Comparison of ENCODE assay signal across 16 cellular contexts in the genomic region with DNA sequence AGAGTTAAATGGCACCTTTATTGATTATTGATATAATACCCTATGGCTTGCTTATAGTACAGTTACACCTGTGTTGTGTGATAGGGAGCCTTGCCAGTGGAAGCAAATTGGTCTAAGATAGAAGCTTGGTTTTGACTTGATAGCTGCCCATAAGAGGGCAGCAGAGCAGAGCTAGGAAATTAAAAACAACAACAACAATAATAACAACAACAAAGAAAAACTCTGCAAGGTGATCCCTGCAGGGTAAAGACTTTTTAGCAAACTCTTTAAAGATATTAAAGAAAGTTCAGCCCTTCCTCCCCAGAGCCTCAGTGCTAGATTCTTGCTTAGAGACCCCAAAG. TPM values are rescaled to one million over a fixed set of nuclear protein-coding genes. Genes with fewer than 3 reads are reported as not detected.
DNase-seq lines count a peak whose midpoint lies in the region; ATAC-seq, FAIRE-seq and TF ChIP-seq lines count a peak whose summit lies in the region.
"Had no signal": no experiment of that assay in that cellular context is flagged by ENCODE, and none has a peak within 500 bp of the region (broad histone marks: within the 10 kb centered on the region; RNA-seq: fewer than 3 reads in every experiment).

No MANE protein-coding gene starts in this region.

- peak overlapping the region in 4 of 6 donors; percentile 13 to 71 (median 44) for H3K27ac Mint-ChIP-seq in immature natural killer cell
- H3K27ac Mint-ChIP-seq: activated T-helper 1 cell treated with anti-CD3 and anti-CD28 coated beads, Interleukin-12 subunit alpha, Interleukin-12 subunit beta, Interleukin-2, Interleukin-4 antibody, amounts not matched to agents 30 ng/mL and 10 ng/mL and 1 ng/mL, durations not matched to agents 14 hours and 24 hours and 36 hours had no signal

- no peaks in the 10 kb centered on the region for H4K20me1 ChIP-seq in HepG2 (ENCODE audit: insufficient read depth, low read length)

- H3K27ac ChIP-seq in C4-2B: no peak overlapping the region
- no peak overlapping the region for H3K27ac ChIP-seq in HepG2 (ENCODE audit: extremely low read length, insufficient read depth, low read length)
- H3K27ac ChIP-seq: psoas muscle had no signal

- peak; percentile 11 for DNase-seq in SK-MEL-5 (ENCODE audit: low read depth, low spot score)
- DNase-seq in immature natural killer cell: no peak
- no peak for DNase-seq in stimulated activated CD4-positive, alpha-beta T cell treated with anti-CD3 and anti-CD28 coated beads, Interleukin-4, amount 100 ng/mL, for 1 hour
- DNase-seq in HepG2 (ENCODE audit: low spot score): no peak
- DNase-seq: activated CD4-positive, alpha-beta T cell treated with anti-CD3 and anti-CD28 coated beads for 48 hours; DMS53; psoas muscle; Right ventricle myocardium superior; T1000 had no signal

- H3K36me3 Mint-ChIP-seq in immature natural killer cell: no peaks in the 10 kb centered on the region

- TF ChIP-seq EP300 in HepG2 (IDR thresholded peaks at IDR 0.05; ENCODE audit: low read depth in 2 of 2, low read length in 2 of 2) (no peak), HepG2 (CRISPR knock-in tag; IDR thresholded peaks at IDR 0.05; ENCODE audit: borderline replicate concordance) (no peak)

- H3K4me3 Mint-ChIP-seq in immature natural killer cell: peak overlapping the region; percentile 20 to 65 (median 57)
- H3K4me3 Mint-ChIP-seq: activated T-helper 1 cell treated with anti-CD3 and anti-CD28 coated beads, Interleukin-12 subunit alpha, Interleukin-12 subunit beta, Interleukin-2, Interleukin-4 antibody, amounts not matched to agents 30 ng/mL and 10 ng/mL and 1 ng/mL, durations not matched to agents 14 hours and 24 hours and 36 hours had no signal

- in situ Hi-C loops in SK-MEL-5 (cut with HindIII; ENCODE audit: low pct_unique_long_range_greater_than_20kb, low sequenced_read_pairs) (no loop called here), HepG2 (cut with HindIII; ENCODE audit: extremely low pct_ligation_motif_present, low pct_unique_long_range_greater_than_20kb) (no loop called here)

- CTCF ChIA-PET in HepG2 (lab: Yijun Ruan, JAX; ENCODE audit: low intra/inter-chr PET ratio, low total read pairs): no interaction called here

- POLR2A ChIA-PET in HepG2 (lab: Yijun Ruan, JAX): no interaction called here

- ATAC-seq in HepG2 (no peak), HG03139 (IDR thresholded peaks at IDR 0.05; ENCODE audit: unreplicated experiment) (no peak)
- ATAC-seq: psoas muscle had no signal

- no peaks in the 10 kb centered on the region for H3K79me2 ChIP-seq in HepG2 (ENCODE audit: insufficient read depth, low read length)

- peaks cover 33% of the 10 kb centered on the region for H3K4me1 ChIP-seq in HepG2 (ENCODE audit: insufficient read depth, low read length)
- H3K4me1 ChIP-seq: psoas muscle had no signal

- peaks cover 1 to 3% (median 2%) of the 10 kb centered on the region in 3 donors for H3K27me3 Mint-ChIP-seq in immature natural killer cell (ENCODE audit: low read depth in 3 of 3)

- H3K4me2 ChIP-seq in HepG2 (ENCODE audit: low read depth, low read length): no peak overlapping the region

- TF ChIP-seq RAD21 in HepG2 (CRISPR knock-in tag; IDR thresholded peaks at IDR 0.05): no peak

- H3K36me3 ChIP-seq in HepG2 (replicated peaks in 1 of 2; ENCODE audit: control insufficient read depth in 1 of 2, insufficient read depth in 2 of 2, low read length in 2 of 2): no peaks in the 10 kb centered on the region

- H3K4me1 Mint-ChIP-seq in immature natural killer cell: peaks cover 50 to 74% of the 10 kb centered on the region in 2 donors

- 0 out of 5 replicates have a peak, but pooled peaks cover 0 to 6% of the 10 kb centered on the region in 2 experiments for H3K27me3 ChIP-seq in HepG2 (ENCODE audit: control insufficient read depth in 1 of 2, insufficient read depth in 2 of 2, low read length in 2 of 2)

- FAIRE-seq in HepG2 (lab: Jason Lieb, UNC): no peak
- FAIRE-seq: frontal cortex, H54 had no signal

- no peaks in the 10 kb centered on the region for H3K9me3 ChIP-seq in HepG2 (ENCODE audit: low read length)
- H3K9me3 ChIP-seq: psoas muscle had no signal

- TF ChIP-seq POLR2A in HepG2 (IDR thresholded peaks at IDR 0.05; ENCODE audit: insufficient read depth in 1 of 2, low read depth in 2 of 2, low read length in 2 of 2): no peak

- H3K4me3 ChIP-seq in HepG2 (replicated peaks in 1 of 3; ENCODE audit: insufficient read depth in 1 of 3, low read depth in 2 of 3, low read length in 3 of 3): no peak overlapping the region
- H3K4me3 ChIP-seq: psoas muscle had no signal

- no peak overlapping the region for H2AFZ ChIP-seq in HepG2 (ENCODE audit: low read length)

- no peak overlapping the region for H3K9ac ChIP-seq in HepG2 (ENCODE audit: insufficient read depth, low read depth, low read length)

- no TSS peak for BruUV-seq in HepG2 (replicated peaks; lab: Mats Ljungman, UMichigan)

- peak; percentile 22 for TF ChIP-seq CTCF in C4-2B (conservative IDR thresholded peaks at IDR 0.05)
- peak; percentile 32 for TF ChIP-seq CTCF in GM12873 (IDR thresholded peaks at IDR 0.05; ENCODE audit: insufficient read depth, low read depth, low read length, missing control alignments)
- no peak for TF ChIP-seq CTCF in HepG2 (CRISPR knock-in tag; IDR thresholded peaks at IDR 0.05)

- intact Hi-C loops in HepG2 (cut with micrococcal nuclease; ENCODE audit: unreplicated experiment): no loop called here

- H3K9me3 Mint-ChIP-seq in immature natural killer cell: no peaks in the 10 kb centered on the region
- H3K9me3 Mint-ChIP-seq: activated T-helper 1 cell treated with anti-CD3 and anti-CD28 coated beads, Interleukin-12 subunit alpha, Interleukin-12 subunit beta, Interleukin-2, Interleukin-4 antibody, amounts not matched to agents 30 ng/mL and 10 ng/mL and 1 ng/mL, durations not matched to agents 14 hours and 24 hours and 36 hours had no signal

RNA-seq across cellular contexts. Expression of a gene that starts 18.0 kb away (rescaled TPM):
- not detected in 2 replicates for total RNA-seq in SK-MEL-5 (2014; rRNA removed; shearing (Covaris generic))
- polyA plus RNA-seq in SK-MEL-5 (2015; cell fraction: cytosol; rRNA removed): 0.14 TPM in 1 of 2 replicates, not detected in the other
- not detected in 2 replicates for polyA plus RNA-seq in SK-MEL-5 (2015; cell fraction: nucleus; rRNA removed)
- not detected for polyA plus RNA-seq in immature natural killer cell
- total RNA-seq in HepG2 (2016; rRNA removed; fragmentation: Illumina TruSeq; extraction: Trizol): not detected in 2 replicates
- not detected in 2 replicates for total RNA-seq in HepG2 (2016; cell fraction: cytosol; rRNA removed; fragmentation: Illumina TruSeq; extraction: Trizol; ENCODE audit: low read depth)
- total RNA-seq in HepG2 (2016; cell fraction: insoluble cytoplasmic fraction; rRNA removed; fragmentation: Illumina TruSeq; extraction: Trizol): not detected in 2 replicates
- not detected in 2 replicates for total RNA-seq in HepG2 (2016; cell fraction: membrane; rRNA removed; fragmentation: Illumina TruSeq; extraction: Trizol)
- total RNA-seq in HepG2 (2016; cell fraction: nucleus; rRNA removed; fragmentation: Illumina TruSeq; extraction: Trizol): not detected in 2 replicates
- polyA plus RNA-seq in HepG2 (2011; rRNA removed): not detected in 2 replicates
- not detected in 2 replicates for polyA plus RNA-seq in HepG2 (2011; cell fraction: cytosol; rRNA removed)
- not detected in 2 replicates for polyA plus RNA-seq in HepG2 (2011; cell fraction: nucleus; rRNA removed)
- not detected in 2 replicates for polyA plus RNA-seq in HepG2 (2012)
- polyA plus RNA-seq in HepG2 (2016; cell fraction: cytosol; fragmentation: Illumina TruSeq; extraction: Trizol; ENCODE audit: low read depth): not detected in 2 replicates
- polyA plus RNA-seq in HepG2 (2016; cell fraction: insoluble cytoplasmic fraction; fragmentation: Illumina TruSeq; extraction: Trizol; ENCODE audit: low read depth): not detected in 2 replicates
- polyA plus RNA-seq in HepG2 (2016; cell fraction: membrane; fragmentation: Illumina TruSeq; extraction: Trizol; ENCODE audit: low read depth): not detected in 2 replicates
- not detected in 2 replicates for polyA plus RNA-seq in HepG2 (2016; cell fraction: nucleus; fragmentation: Illumina TruSeq; extraction: Trizol; ENCODE audit: insufficient read depth, low read depth)
- polyA minus RNA-seq in HepG2 (2011; rRNA and poly(A)+ RNA removed; ENCODE audit: low replicate concordance): not detected in 2 replicates
- not detected in 2 replicates for polyA minus RNA-seq in HepG2 (2011; cell fraction: cytosol; rRNA and poly(A)+ RNA removed)
- polyA minus RNA-seq in HepG2 (2011; cell fraction: nucleus; rRNA and poly(A)+ RNA removed): not detected in 2 replicates
- polyA plus RNA-seq: liver had no signal

RNA-seq across cellular contexts. Expression of a gene that starts 18.2 kb away (rescaled TPM):
- 26.5 and 29.5 TPM in 2 replicates for total RNA-seq in SK-MEL-5 (2014; rRNA removed; shearing (Covaris generic))
- 22.3 and 22.5 TPM in 2 replicates for polyA plus RNA-seq in SK-MEL-5 (2015; cell fraction: cytosol; rRNA removed)
- polyA plus RNA-seq in SK-MEL-5 (2015; cell fraction: nucleus; rRNA removed): 26.0 and 51.5 TPM in 2 replicates
- 10 to 100 TPM; 38.8 to 71.6 (median 69.6) TPM for polyA plus RNA-seq in immature natural killer cell
- total RNA-seq in HepG2 (2016; rRNA removed; fragmentation: Illumina TruSeq; extraction: Trizol): 74.8 and 117 TPM in 2 replicates
- 7.1 and 8.7 TPM in 2 replicates for total RNA-seq in HepG2 (2016; cell fraction: cytosol; rRNA removed; fragmentation: Illumina TruSeq; extraction: Trizol; ENCODE audit: low read depth)
- 74.5 and 119 TPM in 2 replicates for total RNA-seq in HepG2 (2016; cell fraction: insoluble cytoplasmic fraction; rRNA removed; fragmentation: Illumina TruSeq; extraction: Trizol)
- 16.6 and 17.8 TPM in 2 replicates for total RNA-seq in HepG2 (2016; cell fraction: membrane; rRNA removed; fragmentation: Illumina TruSeq; extraction: Trizol)
- 36.5 and 46.4 TPM in 2 replicates for total RNA-seq in HepG2 (2016; cell fraction: nucleus; rRNA removed; fragmentation: Illumina TruSeq; extraction: Trizol)
- polyA plus RNA-seq in HepG2 (2011; rRNA removed): 40.2 and 45.4 TPM in 2 replicates
- 49.6 and 54.1 TPM in 2 replicates for polyA plus RNA-seq in HepG2 (2011; cell fraction: cytosol; rRNA removed)
- 20.3 and 24.4 TPM in 2 replicates for polyA plus RNA-seq in HepG2 (2011; cell fraction: nucleus; rRNA removed)
- polyA plus RNA-seq in HepG2 (2012): 22.4 and 23.3 TPM in 2 replicates
- polyA plus RNA-seq in HepG2 (2016; cell fraction: cytosol; fragmentation: Illumina TruSeq; extraction: Trizol; ENCODE audit: low read depth): 6.6 and 6.8 TPM in 2 replicates
- polyA plus RNA-seq in HepG2 (2016; cell fraction: insoluble cytoplasmic fraction; fragmentation: Illumina TruSeq; extraction: Trizol; ENCODE audit: low read depth): 118 and 121 TPM in 2 replicates
- 10.3 and 11.4 TPM in 2 replicates for polyA plus RNA-seq in HepG2 (2016; cell fraction: membrane; fragmentation: Illumina TruSeq; extraction: Trizol; ENCODE audit: low read depth)
- 46.5 and 51.8 TPM in 2 replicates for polyA plus RNA-seq in HepG2 (2016; cell fraction: nucleus; fragmentation: Illumina TruSeq; extraction: Trizol; ENCODE audit: insufficient read depth, low read depth)
- 38.2 and 227 TPM in 2 replicates for polyA minus RNA-seq in HepG2 (2011; rRNA and poly(A)+ RNA removed; ENCODE audit: low replicate concordance)
- polyA minus RNA-seq in HepG2 (2011; cell fraction: cytosol; rRNA and poly(A)+ RNA removed): 25.9 and 29.4 TPM in 2 replicates
- polyA minus RNA-seq in HepG2 (2011; cell fraction: nucleus; rRNA and poly(A)+ RNA removed): 25.4 and 32.6 TPM in 2 replicates

RNA-seq across cellular contexts. Expression of a gene that starts 26.1 kb away (rescaled TPM):
- total RNA-seq in SK-MEL-5 (2014; rRNA removed; shearing (Covaris generic)): 22.9 and 25.8 TPM in 2 replicates
- 39.8 and 43.1 TPM in 2 replicates for polyA plus RNA-seq in SK-MEL-5 (2015; cell fraction: cytosol; rRNA removed)
- 79.1 and 99.4 TPM in 2 replicates for polyA plus RNA-seq in SK-MEL-5 (2015; cell fraction: nucleus; rRNA removed)
- polyA plus RNA-seq in immature natural killer cell (10 to 100 TPM; 17.7 to 29.2 (median 26.2) TPM), HepG2 (2011; rRNA removed) (47.0 and 54.5 TPM in 2 replicates)
- 31.9 and 33.4 TPM in 2 replicates for total RNA-seq in HepG2 (2016; rRNA removed; fragmentation: Illumina TruSeq; extraction: Trizol)
- 16.4 and 18.3 TPM in 2 replicates for total RNA-seq in HepG2 (2016; cell fraction: cytosol; rRNA removed; fragmentation: Illumina TruSeq; extraction: Trizol; ENCODE audit: low read depth)
- total RNA-seq in HepG2 (2016; cell fraction: insoluble cytoplasmic fraction; rRNA removed; fragmentation: Illumina TruSeq; extraction: Trizol): 32.1 and 34.6 TPM in 2 replicates
- 32.6 and 39.7 TPM in 2 replicates for total RNA-seq in HepG2 (2016; cell fraction: membrane; rRNA removed; fragmentation: Illumina TruSeq; extraction: Trizol)
- 20.8 and 28.1 TPM in 2 replicates for total RNA-seq in HepG2 (2016; cell fraction: nucleus; rRNA removed; fragmentation: Illumina TruSeq; extraction: Trizol)
- 40.6 and 41.5 TPM in 2 replicates for polyA plus RNA-seq in HepG2 (2011; cell fraction: cytosol; rRNA removed)
- polyA plus RNA-seq in HepG2 (2011; cell fraction: nucleus; rRNA removed): 70.2 and 90.4 TPM in 2 replicates
- polyA plus RNA-seq in HepG2 (2012): 30.3 and 35.7 TPM in 2 replicates
- polyA plus RNA-seq in HepG2 (2016; cell fraction: cytosol; fragmentation: Illumina TruSeq; extraction: Trizol; ENCODE audit: low read depth): 14.0 and 16.8 TPM in 2 replicates
- 40.6 and 44.1 TPM in 2 replicates for polyA plus RNA-seq in HepG2 (2016; cell fraction: insoluble cytoplasmic fraction; fragmentation: Illumina TruSeq; extraction: Trizol; ENCODE audit: low read depth)
- 24.7 and 35.2 TPM in 2 replicates for polyA plus RNA-seq in HepG2 (2016; cell fraction: membrane; fragmentation: Illumina TruSeq; extraction: Trizol; ENCODE audit: low read depth)
- 61.7 and 72.0 TPM in 2 replicates for polyA plus RNA-seq in HepG2 (2016; cell fraction: nucleus; fragmentation: Illumina TruSeq; extraction: Trizol; ENCODE audit: insufficient read depth, low read depth)
- polyA minus RNA-seq in HepG2 (2011; rRNA and poly(A)+ RNA removed; ENCODE audit: low replicate concordance): 63.2 and 70.8 TPM in 2 replicates
- polyA minus RNA-seq in HepG2 (2011; cell fraction: cytosol; rRNA and poly(A)+ RNA removed): 16.6 and 21.8 TPM in 2 replicates
- polyA minus RNA-seq in HepG2 (2011; cell fraction: nucleus; rRNA and poly(A)+ RNA removed): 33.3 and 33.8 TPM in 2 replicates

RNA-seq across cellular contexts. Expression of a gene that starts 32.3 kb away (rescaled TPM):
- 62.6 and 85.9 TPM in 2 replicates for total RNA-seq in SK-MEL-5 (2014; rRNA removed; shearing (Covaris generic))
- 243 and 295 TPM in 2 replicates for polyA plus RNA-seq in SK-MEL-5 (2015; cell fraction: cytosol; rRNA removed)
- 277 and 288 TPM in 2 replicates for polyA plus RNA-seq in SK-MEL-5 (2015; cell fraction: nucleus; rRNA removed)
- 10 to 100 TPM; 85.6 to 95.6 (median 93.3) TPM for polyA plus RNA-seq in immature natural killer cell
- 171 and 261 TPM in 2 replicates for total RNA-seq in HepG2 (2016; rRNA removed; fragmentation: Illumina TruSeq; extraction: Trizol)
- total RNA-seq in HepG2 (2016; cell fraction: cytosol; rRNA removed; fragmentation: Illumina TruSeq; extraction: Trizol; ENCODE audit: low read depth): 72.5 and 84.0 TPM in 2 replicates
- 177 and 247 TPM in 2 replicates for total RNA-seq in HepG2 (2016; cell fraction: insoluble cytoplasmic fraction; rRNA removed; fragmentation: Illumina TruSeq; extraction: Trizol)
- total RNA-seq in HepG2 (2016; cell fraction: membrane; rRNA removed; fragmentation: Illumina TruSeq; extraction: Trizol): 130 and 144 TPM in 2 replicates
- total RNA-seq in HepG2 (2016; cell fraction: nucleus; rRNA removed; fragmentation: Illumina TruSeq; extraction: Trizol): 79.4 and 94.6 TPM in 2 replicates
- 336 and 405 TPM in 2 replicates for polyA plus RNA-seq in HepG2 (2011; rRNA removed)
- polyA plus RNA-seq in HepG2 (2011; cell fraction: cytosol; rRNA removed): 342 and 365 TPM in 2 replicates
- polyA plus RNA-seq in HepG2 (2011; cell fraction: nucleus; rRNA removed): 199 and 247 TPM in 2 replicates
- polyA plus RNA-seq in HepG2 (2012): 218 and 250 TPM in 2 replicates
- 85.4 and 96.6 TPM in 2 replicates for polyA plus RNA-seq in HepG2 (2016; cell fraction: cytosol; fragmentation: Illumina TruSeq; extraction: Trizol; ENCODE audit: low read depth)
- 442 and 448 TPM in 2 replicates for polyA plus RNA-seq in HepG2 (2016; cell fraction: insoluble cytoplasmic fraction; fragmentation: Illumina TruSeq; extraction: Trizol; ENCODE audit: low read depth)
- polyA plus RNA-seq in HepG2 (2016; cell fraction: membrane; fragmentation: Illumina TruSeq; extraction: Trizol; ENCODE audit: low read depth): 162 and 177 TPM in 2 replicates
- polyA plus RNA-seq in HepG2 (2016; cell fraction: nucleus; fragmentation: Illumina TruSeq; extraction: Trizol; ENCODE audit: insufficient read depth, low read depth): 253 and 259 TPM in 2 replicates
- polyA minus RNA-seq in HepG2 (2011; rRNA and poly(A)+ RNA removed; ENCODE audit: low replicate concordance): 377 and 396 TPM in 2 replicates
- 101 and 112 TPM in 2 replicates for polyA minus RNA-seq in HepG2 (2011; cell fraction: cytosol; rRNA and poly(A)+ RNA removed)
- 59.6 and 63.5 TPM in 2 replicates for polyA minus RNA-seq in HepG2 (2011; cell fraction: nucleus; rRNA and poly(A)+ RNA removed)

RNA-seq across cellular contexts. Expression of a gene that starts 32.8 kb away (rescaled TPM):
- 10.6 and 15.9 TPM in 2 replicates for total RNA-seq in SK-MEL-5 (2014; rRNA removed; shearing (Covaris generic))
- 10.2 and 21.5 TPM in 2 replicates for polyA plus RNA-seq in SK-MEL-5 (2015; cell fraction: cytosol; rRNA removed)
- 94.0 and 94.2 TPM in 2 replicates for polyA plus RNA-seq in SK-MEL-5 (2015; cell fraction: nucleus; rRNA removed)
- polyA plus RNA-seq in immature natural killer cell (10 to 100 TPM; 40.2 to 49.4 (median 45.5) TPM), HepG2 (2011; rRNA removed) (40.0 and 41.1 TPM in 2 replicates)
- total RNA-seq in HepG2 (2016; rRNA removed; fragmentation: Illumina TruSeq; extraction: Trizol): 32.4 and 39.7 TPM in 2 replicates
- total RNA-seq in HepG2 (2016; cell fraction: cytosol; rRNA removed; fragmentation: Illumina TruSeq; extraction: Trizol; ENCODE audit: low read depth): 7.0 and 8.1 TPM in 2 replicates
- 30.4 and 41.7 TPM in 2 replicates for total RNA-seq in HepG2 (2016; cell fraction: insoluble cytoplasmic fraction; rRNA removed; fragmentation: Illumina TruSeq; extraction: Trizol)
- 12.6 and 13.2 TPM in 2 replicates for total RNA-seq in HepG2 (2016; cell fraction: membrane; rRNA removed; fragmentation: Illumina TruSeq; extraction: Trizol)
- total RNA-seq in HepG2 (2016; cell fraction: nucleus; rRNA removed; fragmentation: Illumina TruSeq; extraction: Trizol): 35.3 and 44.2 TPM in 2 replicates
- polyA plus RNA-seq in HepG2 (2011; cell fraction: cytosol; rRNA removed): 25.8 and 29.7 TPM in 2 replicates
- 108 and 113 TPM in 2 replicates for polyA plus RNA-seq in HepG2 (2011; cell fraction: nucleus; rRNA removed)
- 14.8 and 23.9 TPM in 2 replicates for polyA plus RNA-seq in HepG2 (2012)
- 5.7 and 6.0 TPM in 2 replicates for polyA plus RNA-seq in HepG2 (2016; cell fraction: cytosol; fragmentation: Illumina TruSeq; extraction: Trizol; ENCODE audit: low read depth)
- polyA plus RNA-seq in HepG2 (2016; cell fraction: insoluble cytoplasmic fraction; fragmentation: Illumina TruSeq; extraction: Trizol; ENCODE audit: low read depth): 31.9 and 37.6 TPM in 2 replicates
- polyA plus RNA-seq in HepG2 (2016; cell fraction: membrane; fragmentation: Illumina TruSeq; extraction: Trizol; ENCODE audit: low read depth): 9.1 and 10.6 TPM in 2 replicates
- 101 and 108 TPM in 2 replicates for polyA plus RNA-seq in HepG2 (2016; cell fraction: nucleus; fragmentation: Illumina TruSeq; extraction: Trizol; ENCODE audit: insufficient read depth, low read depth)
- 38.1 and 65.7 TPM in 2 replicates for polyA minus RNA-seq in HepG2 (2011; rRNA and poly(A)+ RNA removed; ENCODE audit: low replicate concordance)
- 8.6 and 9.5 TPM in 2 replicates for polyA minus RNA-seq in HepG2 (2011; cell fraction: cytosol; rRNA and poly(A)+ RNA removed)
- polyA minus RNA-seq in HepG2 (2011; cell fraction: nucleus; rRNA and poly(A)+ RNA removed): 99.7 and 101 TPM in 2 replicates
